ENCODE assay signal across 9 cellular contexts in the genomic region with DNA sequence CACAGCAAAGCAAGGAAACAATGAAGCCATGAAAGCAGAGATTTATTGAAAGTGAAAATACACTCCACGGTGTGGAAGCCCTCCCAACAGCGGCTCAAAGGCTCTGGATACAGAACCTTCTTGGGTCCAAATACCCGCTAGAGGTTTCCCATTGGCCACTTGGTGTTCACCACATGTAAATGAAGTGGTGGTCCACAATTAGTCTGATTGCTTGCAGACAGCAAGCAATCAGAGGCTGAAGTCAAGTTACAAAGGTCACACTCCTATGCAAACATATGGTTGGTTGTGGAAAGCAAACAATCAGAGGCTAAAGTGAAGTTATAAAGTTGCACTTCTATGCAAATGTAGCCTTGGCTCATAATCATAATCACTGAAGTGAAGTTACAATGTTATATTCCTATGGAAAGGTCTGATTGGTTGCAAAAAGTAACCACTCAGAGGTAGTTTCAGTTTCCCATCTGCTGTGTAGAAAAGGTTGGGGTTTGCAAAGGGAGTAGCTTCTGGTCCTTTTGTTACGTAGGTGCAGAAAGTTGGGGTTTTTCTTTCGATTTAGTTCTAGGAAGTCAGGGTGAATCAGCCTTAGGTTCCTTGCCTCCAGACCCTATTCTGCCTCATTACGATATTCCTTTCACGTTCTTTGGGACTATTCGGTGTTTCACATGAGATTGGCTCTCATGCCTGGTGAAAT. TPM values are rescaled to one million over a fixed set of nuclear protein-coding genes. Genes with fewer than 3 reads are reported as not detected.
DNase-seq lines count a peak whose midpoint lies in the region; ATAC-seq, FAIRE-seq and TF ChIP-seq lines count a peak whose summit lies in the region.
"Had no signal": no experiment of that assay in that cellular context is flagged by ENCODE, and none has a peak within 500 bp of the region (broad histone marks: within the 10 kb centered on the region; RNA-seq: fewer than 3 reads in every experiment).

No MANE protein-coding gene starts in this region.

- H4K20me1 ChIP-seq in astrocyte (ENCODE audit: insufficient read depth, low read length) = no peaks in the 10 kb centered on the region

- no peak overlapping the region for H3K9ac ChIP-seq in astrocyte (ENCODE audit: low read length)

- DNase-seq in EH (ENCODE audit: low read depth) = peak; percentile 25
- peak; percentile 45 for DNase-seq in GM20000 (ENCODE audit: low spot score)
- DNase-seq in astrocyte (ENCODE audit: low read depth) = no peak
- no peak for DNase-seq in DMS114 treated with DMSO at 0.1 percent for 48 hours (lab: John Stamatoyannopoulos, UW; ENCODE audit: unreplicated experiment)
- DNase-seq in right cardiac atrium = no peak
- no peak for DNase-seq in H4 (ENCODE audit: low spot score)
- no peak for DNase-seq in coronary artery (ENCODE audit: low spot score)

- intact Hi-C loops in right cardiac atrium (cut with DNase I) = no loop called here

- H3K27ac Mint-ChIP-seq in astrocyte (ENCODE audit: unreplicated experiment) = no peak overlapping the region

- WGBS in right cardiac atrium = 76% methylated on average over 8 of the region's 8 CpGs

- H3K27ac ChIP-seq in astrocyte (ENCODE audit: low read depth, low read length) (no peak overlapping the region), right cardiac atrium (ENCODE audit: low read length) (no peak overlapping the region), coronary artery (no peak overlapping the region)

- no peaks in the 10 kb centered on the region for H3K36me3 ChIP-seq in astrocyte (ENCODE audit: insufficient read depth, low read length)

- no peak overlapping the region for H3K4me3 ChIP-seq in astrocyte (ENCODE audit: insufficient read depth, low read depth, low read length)
- H3K4me3 ChIP-seq in right cardiac atrium (ENCODE audit: low read length) = no peak overlapping the region
- no peak overlapping the region for H3K4me3 ChIP-seq in coronary artery

- no peaks in the 10 kb centered on the region for H3K36me3 Mint-ChIP-seq in astrocyte (ENCODE audit: low read depth, unreplicated experiment)

- H3K9me3 ChIP-seq in astrocyte (ENCODE audit: insufficient read depth, low read depth, low read length) (no peaks in the 10 kb centered on the region), right cardiac atrium (ENCODE audit: control insufficient read depth, low read length) (no peaks in the 10 kb centered on the region)

- H3K4me1 Mint-ChIP-seq in astrocyte (ENCODE audit: low read depth, unreplicated experiment) = no peaks in the 10 kb centered on the region

- H3K27me3 Mint-ChIP-seq in astrocyte (ENCODE audit: low read depth, unreplicated experiment) = peaks cover 3% of the 10 kb centered on the region

- no peaks in the 10 kb centered on the region for H3K27me3 ChIP-seq in astrocyte (ENCODE audit: insufficient read depth, low read length)
- no peaks in the 10 kb centered on the region for H3K27me3 ChIP-seq in right cardiac atrium (ENCODE audit: control insufficient read depth, insufficient read depth)

- H3K4me2 ChIP-seq in astrocyte (ENCODE audit: low read length) = no peak overlapping the region

- H2AFZ ChIP-seq in astrocyte (ENCODE audit: low read depth, low read length) = no peak overlapping the region

- H3K4me1 ChIP-seq in astrocyte (ENCODE audit: insufficient read depth, low read length) = no peaks in the 10 kb centered on the region
- H3K4me1 ChIP-seq in right cardiac atrium (ENCODE audit: control insufficient read depth, insufficient read depth, low read length) = no peaks in the 10 kb centered on the region

- peak; percentile 97 for ATAC-seq in HG03571 (IDR thresholded peaks at IDR 0.05; ENCODE audit: unreplicated experiment)
- ATAC-seq in right cardiac atrium = no peak

- no peaks in the 10 kb centered on the region for H3K79me2 ChIP-seq in astrocyte (ENCODE audit: insufficient read depth, low read length)

- no peak overlapping the region for H3K4me3 Mint-ChIP-seq in astrocyte (ENCODE audit: unreplicated experiment)

- FAIRE-seq in astrocyte (lab: Jason Lieb, UNC) = peak; percentile 60
- FAIRE-seq: endothelial cell of umbilical vein had no signal

- no peaks in the 10 kb centered on the region for H3K9me3 Mint-ChIP-seq in astrocyte (ENCODE audit: unreplicated experiment)

- TF ChIP-seq CTCF in GM20000 (IDR thresholded peaks at IDR 0.05; ENCODE audit: extremely low read depth, missing control alignments) = no peak
- no peak for TF ChIP-seq CTCF in astrocyte (IDR thresholded peaks at IDR 0.05; ENCODE audit: insufficient read depth, low read depth, low read length)
- TF ChIP-seq CTCF in coronary artery (IDR thresholded peaks at IDR 0.05) = no peak

RNA-seq across cellular contexts. Expression of a gene that starts 36.8 kb away (rescaled TPM):
- total RNA-seq in astrocyte = 46.1 and 56.4 TPM in 2 replicates
- 10 to 100 TPM in 2 of 4 donors, 1 to 10 TPM in 2; 9.2 to 10.3 (median 9.7) TPM for total RNA-seq in right cardiac atrium
- 5.0 TPM for polyA plus RNA-seq in right cardiac atrium
- 10.3 and 12.4 TPM in 2 replicates for total RNA-seq in H4 (2014; rRNA removed; shearing (Covaris generic))

Comparison
In these comparisons a context has a peak if more than half of its experiments do, and no peak if none do; other contexts are left out.
1. DNase-seq: peak in EH (single experiment) and GM20000 (single experiment); none in astrocyte (single experiment), DMS114 treated with DMSO at 0.1 percent for 48 hours (single experiment), right cardiac atrium (0 of 3), H4 (single experiment) and coronary artery (single experiment).